ENCODE assay signal across 8 cellular contexts in the genomic region with DNA sequence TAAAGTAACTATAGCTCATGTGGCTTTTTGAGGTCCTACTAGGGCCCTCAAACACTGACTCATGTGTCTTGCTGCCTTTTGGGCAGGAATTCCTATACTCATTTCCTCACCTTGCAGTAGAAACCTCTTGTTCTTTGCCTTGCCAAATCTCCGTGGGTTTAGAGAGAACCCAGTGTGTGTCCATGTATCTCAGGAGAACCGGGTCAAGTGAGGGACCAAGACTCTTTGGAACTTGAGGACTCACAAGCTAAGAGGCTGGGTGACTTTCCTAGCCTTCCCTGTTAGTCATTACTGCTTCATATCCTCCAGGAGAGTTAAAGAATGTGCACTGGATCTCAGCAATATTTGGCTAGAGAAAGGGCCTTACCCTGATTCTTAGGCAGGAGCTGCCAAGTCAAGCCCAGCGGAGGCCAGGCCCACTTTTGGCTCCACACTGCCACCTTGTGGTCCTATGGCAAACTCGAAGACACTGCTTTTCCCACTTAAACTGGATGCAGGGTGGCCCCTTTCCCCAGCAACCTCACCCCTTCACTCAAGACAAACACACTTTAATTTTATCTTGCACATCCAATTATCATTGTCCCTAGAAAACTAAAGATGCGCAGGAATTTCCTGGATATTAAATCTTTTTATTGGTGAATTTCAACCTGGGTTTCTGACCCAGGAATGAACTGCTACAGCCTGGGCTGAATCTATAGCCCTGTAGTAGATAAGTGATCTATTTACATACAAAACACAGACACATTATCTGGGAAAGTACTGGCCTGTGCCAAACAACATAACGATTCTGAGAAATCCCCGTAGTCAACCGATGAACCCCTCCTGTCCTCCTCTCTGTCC. TPM values are rescaled to one million over a fixed set of nuclear protein-coding genes. Genes with fewer than 3 reads are reported as not detected.
A peak's percentile ranks its signal among the peaks of the same experiment; 100 is the strongest.
DNase-seq lines count a peak whose midpoint lies in the region; ATAC-seq and TF ChIP-seq lines count a peak whose summit lies in the region.

No MANE protein-coding gene starts in this region.

- DNase-seq in EL (peak; percentile 78), HL-60 (ENCODE audit: low read depth in 1 of 2, low spot score in 1 of 2) (peak; percentile 59 to 84), NCI-H82 (lab: John Stamatoyannopoulos, UW) (peak; percentile 87), mesendoderm (peak; percentile 80)
- DNase-seq in activated CD4-positive, alpha-beta memory T cell treated with anti-CD3 and anti-CD28 coated beads for 36 hours, result peak; percentile 85
- peak; percentile 60 for DNase-seq in effector CD8-positive, alpha-beta T cell (lab: John Stamatoyannopoulos, UW)
- peak; percentile 42 to 51 for DNase-seq in stimulated activated CD8-positive, alpha-beta memory T cell treated with anti-CD3 and anti-CD28 coated beads, Interleukin-2, amount 100 ng/mL, for 1 hour (ENCODE audit: low read depth in 2 of 2)

- peak overlapping the region; percentile 6 for H3K56ac ChIP-seq in mesendoderm (ENCODE audit: low read length)

- H2BK15ac ChIP-seq in mesendoderm (replicated peaks; ENCODE audit: low read depth), result no peak overlapping the region

- H3K79me1 ChIP-seq in mesendoderm (ENCODE audit: low read length), result no peaks in the 10 kb centered on the region

- no peak overlapping the region for H3K4me2 ChIP-seq in mesendoderm (ENCODE audit: low read length)

- H3K4me3 Mint-ChIP-seq in activated CD4-positive, alpha-beta memory T cell treated with anti-CD3 and anti-CD28 coated beads for 36 hours, result no peak overlapping the region

- no peaks in the 10 kb centered on the region for H3K9me3 Mint-ChIP-seq in activated CD4-positive, alpha-beta memory T cell treated with anti-CD3 and anti-CD28 coated beads for 36 hours

- intact Hi-C loops in activated CD4-positive, alpha-beta memory T cell treated with anti-CD3 and anti-CD28 coated beads for 36 hours (cut with micrococcal nuclease), result loop anchor here (1.0 kb wide), 4 partner anchors 76 to 315 kb away; no protein-coding TSS in a partner anchor

- H3K4me1 ChIP-seq in mesendoderm (ENCODE audit: control insufficient read depth, low read depth, low read length), result no peaks in the 10 kb centered on the region

- H2BK120ac ChIP-seq in mesendoderm (ENCODE audit: low read depth, low read length), result no peak overlapping the region

- no peak overlapping the region for H3K23ac ChIP-seq in mesendoderm (ENCODE audit: low read length)

- H3K4me1 Mint-ChIP-seq in activated CD4-positive, alpha-beta memory T cell treated with anti-CD3 and anti-CD28 coated beads for 36 hours (ENCODE audit: low read depth), result no peaks in the 10 kb centered on the region

- H3K27ac ChIP-seq in HL-60 (replicated peaks), result no peak overlapping the region
- no peak overlapping the region for H3K27ac ChIP-seq in mesendoderm (ENCODE audit: low read depth, low read length)

- H2BK5ac ChIP-seq in mesendoderm (ENCODE audit: low read length), result no peak overlapping the region

- no peak for ATAC-seq in HG03095 (IDR thresholded peaks at IDR 0.05; ENCODE audit: unreplicated experiment)

- H3K36me3 Mint-ChIP-seq in activated CD4-positive, alpha-beta memory T cell treated with anti-CD3 and anti-CD28 coated beads for 36 hours, result no peaks in the 10 kb centered on the region

- CTCF ChIA-PET in activated CD4-positive, alpha-beta memory T cell treated with anti-CD3 and anti-CD28 coated beads for 36 hours (lab: Charles Lee), result interaction anchor here (0.6 to 10.4 kb wide), 34 partner anchors 9 to 516 kb away, joined by 3 to 298 read pairs (median 4); a partner anchor contains a TSS

- no peaks in the 10 kb centered on the region for H3K27me3 Mint-ChIP-seq in activated CD4-positive, alpha-beta memory T cell treated with anti-CD3 and anti-CD28 coated beads for 36 hours

- no peak overlapping the region for H4K5ac ChIP-seq in mesendoderm (ENCODE audit: low read length)

- POLR2A ChIA-PET in activated CD4-positive, alpha-beta memory T cell treated with anti-CD3 and anti-CD28 coated beads for 36 hours (lab: Charles Lee), result interaction anchor here (1.4 kb wide), 1 partner anchor 122 kb away, joined by 3 read pairs; no protein-coding TSS in a partner anchor

- H3K79me2 ChIP-seq in mesendoderm (ENCODE audit: control insufficient read depth, insufficient read depth, low read length), result no peaks in the 10 kb centered on the region

- no peak overlapping the region for H3K27ac Mint-ChIP-seq in activated CD4-positive, alpha-beta memory T cell treated with anti-CD3 and anti-CD28 coated beads for 36 hours

- no peak overlapping the region for H3K18ac ChIP-seq in mesendoderm (ENCODE audit: low read length)

- H3K9ac ChIP-seq in mesendoderm (ENCODE audit: low read length), result no peak overlapping the region

- H4K8ac ChIP-seq in mesendoderm (ENCODE audit: low read depth, low read length), result no peak overlapping the region

- H3K27me3 ChIP-seq in HL-60 (ENCODE audit: insufficient read depth, poor library complexity, severe bottlenecking) (no peaks in the 10 kb centered on the region), mesendoderm (ENCODE audit: insufficient read depth, low read length, poor library complexity) (no peaks in the 10 kb centered on the region)

- no peak overlapping the region for H3K4me3 ChIP-seq in HL-60 (replicated peaks; ENCODE audit: insufficient read depth, low read length)
- no peak overlapping the region for H3K4me3 ChIP-seq in mesendoderm (ENCODE audit: low read length)

- H2AK5ac ChIP-seq in mesendoderm (ENCODE audit: low read length), result no peak overlapping the region

- TF ChIP-seq CTCF in HL-60 (IDR thresholded peaks at IDR 0.05; ENCODE audit: insufficient read depth, low read length), result peak; percentile 85

- no peaks in the 10 kb centered on the region for H3K36me3 ChIP-seq in mesendoderm (ENCODE audit: control insufficient read depth, insufficient read depth, low read length)

- H3K4ac ChIP-seq in mesendoderm (ENCODE audit: low read depth, low read length), result no peak overlapping the region

- no CpG with 5 or more reads among the region's 8 CpGs for WGBS in mesendoderm (ENCODE audit: extremely low coverage, insufficient coverage, low lambda C conversion rate)

RNA-seq across cellular contexts. Expression of a gene that starts 10.6 kb away (rescaled TPM):
- total RNA-seq in activated CD4-positive, alpha-beta memory T cell treated with anti-CD3 and anti-CD28 coated beads for 36 hours, result not detected
- polyA plus RNA-seq in mesendoderm (2013, experiment 1 of 2), result 0.08 TPM
- 0.08 TPM for polyA plus RNA-seq in mesendoderm (2013, experiment 2 of 2)

RNA-seq across cellular contexts. Expression of a gene that starts 53.6 kb away (rescaled TPM):
- not detected for total RNA-seq in activated CD4-positive, alpha-beta memory T cell treated with anti-CD3 and anti-CD28 coated beads for 36 hours
- polyA plus RNA-seq in mesendoderm (2013, experiment 1 of 2), result 0.07 TPM
- not detected for polyA plus RNA-seq in mesendoderm (2013, experiment 2 of 2)
